In the genomic region with DNA sequence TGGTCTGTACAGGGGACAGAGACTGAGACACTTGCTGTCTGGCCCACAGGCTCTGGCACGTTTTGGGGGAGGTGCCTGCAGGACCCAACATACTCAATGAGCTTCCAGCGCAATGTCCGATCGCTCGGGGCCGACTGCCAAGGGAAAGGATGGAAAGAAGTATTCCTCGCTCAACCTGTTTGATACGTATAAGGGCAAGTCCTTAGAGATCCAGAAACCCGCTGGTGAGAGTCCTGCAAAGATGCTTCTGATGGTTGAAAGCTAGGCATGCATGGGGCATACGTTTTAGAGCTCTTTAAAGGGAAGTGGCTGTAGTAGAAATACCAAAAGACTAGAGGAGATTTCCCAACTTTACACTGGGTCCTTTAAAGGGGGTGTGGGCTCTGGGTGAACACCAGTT, we compare ENCODE assay signal across 1 cellular context.
TF ChIP-seq lines count a peak whose summit lies in the region.

No MANE protein-coding gene starts in this region.

TF ChIP-seq in GM12878, 131 proteins besides CTCF, POLR2A, EP300 and RAD21:
- TF ChIP-seq RB1 (IDR thresholded peaks at IDR 0.05; ENCODE audit: borderline replicate concordance) (no peak), SUZ12 (IDR thresholded peaks at IDR 0.05; ENCODE audit: unreplicated experiment) (no peak), SRF (IDR thresholded peaks at IDR 0.05; ENCODE audit: low read depth in 2 of 2, low read length in 2 of 2) (no peak), CBFB (IDR thresholded peaks at IDR 0.05; ENCODE audit: low read depth) (no peak), SMAD5 (IDR thresholded peaks at IDR 0.05; ENCODE audit: low read depth) (peak; percentile 52; the same call in 1 of the 2 replicates), RAD51 (IDR thresholded peaks at IDR 0.05) (no peak), TCF3 (IDR thresholded peaks at IDR 0.05; ENCODE audit: borderline replicate concordance, insufficient read depth, low read depth, low read length) (no peak), IKZF1 (conservative IDR thresholded peaks at IDR 0.05) (no peak), ZZZ3 (IDR thresholded peaks at IDR 0.05; ENCODE audit: control insufficient read depth, insufficient read length, low read depth) (no peak), CHD4 (IDR thresholded peaks at IDR 0.05) (no peak), BHLHE40 (IDR thresholded peaks at IDR 0.05; ENCODE audit: borderline replicate concordance in 1 of 2, low read depth in 2 of 2, low read length in 1 of 2) (peak; percentile 19 to 57; a peak in 2 of 4 replicates), STAT3 (IDR thresholded peaks at IDR 0.05; ENCODE audit: low read depth, low read length) (no peak), POLR2AphosphoS5 (IDR thresholded peaks at IDR 0.05; ENCODE audit: low read length) (0 out of 2 replicates have a peak, but pooled peaks have one; percentile 24), JUNB (IDR thresholded peaks at IDR 0.05) (no peak), ETV6 (conservative IDR thresholded peaks at IDR 0.05 in 1 of 2, IDR thresholded peaks at IDR 0.05 in 1 of 2; ENCODE audit: borderline replicate concordance in 1 of 2, low read depth in 1 of 2) (no peak), MYB (IDR thresholded peaks at IDR 0.05; ENCODE audit: borderline replicate concordance, low read depth, low read length) (no peak)
- TF ChIP-seq, protein P1, sequence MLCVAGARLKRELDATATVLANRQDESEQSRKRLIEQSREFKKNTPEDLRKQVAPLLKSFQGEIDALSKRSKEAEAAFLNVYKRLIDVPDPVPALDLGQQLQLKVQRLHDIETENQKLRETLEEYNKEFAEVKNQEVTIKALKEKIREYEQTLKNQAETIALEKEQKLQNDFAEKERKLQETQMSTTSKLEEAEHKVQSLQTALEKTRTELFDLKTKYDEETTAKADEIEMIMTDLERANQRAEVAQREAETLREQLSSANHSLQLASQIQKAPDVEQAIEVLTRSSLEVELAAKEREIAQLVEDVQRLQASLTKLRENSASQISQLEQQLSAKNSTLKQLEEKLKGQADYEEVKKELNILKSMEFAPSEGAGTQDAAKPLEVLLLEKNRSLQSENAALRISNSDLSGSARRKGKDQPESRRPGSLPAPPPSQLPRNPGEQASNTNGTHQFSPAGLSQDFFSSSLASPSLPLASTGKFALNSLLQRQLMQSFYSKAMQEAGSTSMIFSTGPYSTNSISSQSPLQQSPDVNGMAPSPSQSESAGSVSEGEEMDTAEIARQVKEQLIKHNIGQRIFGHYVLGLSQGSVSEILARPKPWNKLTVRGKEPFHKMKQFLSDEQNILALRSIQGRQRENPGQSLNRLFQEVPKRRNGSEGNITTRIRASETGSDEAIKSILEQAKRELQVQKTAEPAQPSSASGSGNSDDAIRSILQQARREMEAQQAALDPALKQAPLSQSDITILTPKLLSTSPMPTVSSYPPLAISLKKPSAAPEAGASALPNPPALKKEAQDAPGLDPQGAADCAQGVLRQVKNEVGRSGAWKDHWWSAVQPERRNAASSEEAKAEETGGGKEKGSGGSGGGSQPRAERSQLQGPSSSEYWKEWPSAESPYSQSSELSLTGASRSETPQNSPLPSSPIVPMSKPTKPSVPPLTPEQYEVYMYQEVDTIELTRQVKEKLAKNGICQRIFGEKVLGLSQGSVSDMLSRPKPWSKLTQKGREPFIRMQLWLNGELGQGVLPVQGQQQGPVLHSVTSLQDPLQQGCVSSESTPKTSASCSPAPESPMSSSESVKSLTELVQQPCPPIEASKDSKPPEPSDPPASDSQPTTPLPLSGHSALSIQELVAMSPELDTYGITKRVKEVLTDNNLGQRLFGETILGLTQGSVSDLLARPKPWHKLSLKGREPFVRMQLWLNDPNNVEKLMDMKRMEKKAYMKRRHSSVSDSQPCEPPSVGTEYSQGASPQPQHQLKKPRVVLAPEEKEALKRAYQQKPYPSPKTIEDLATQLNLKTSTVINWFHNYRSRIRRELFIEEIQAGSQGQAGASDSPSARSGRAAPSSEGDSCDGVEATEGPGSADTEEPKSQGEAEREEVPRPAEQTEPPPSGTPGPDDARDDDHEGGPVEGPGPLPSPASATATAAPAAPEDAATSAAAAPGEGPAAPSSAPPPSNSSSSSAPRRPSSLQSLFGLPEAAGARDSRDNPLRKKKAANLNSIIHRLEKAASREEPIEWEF (IDR thresholded peaks at IDR 0.05; ENCODE audit: insufficient replicate concordance, low read depth, low read length), result no peak
- TF ChIP-seq, protein P2, sequence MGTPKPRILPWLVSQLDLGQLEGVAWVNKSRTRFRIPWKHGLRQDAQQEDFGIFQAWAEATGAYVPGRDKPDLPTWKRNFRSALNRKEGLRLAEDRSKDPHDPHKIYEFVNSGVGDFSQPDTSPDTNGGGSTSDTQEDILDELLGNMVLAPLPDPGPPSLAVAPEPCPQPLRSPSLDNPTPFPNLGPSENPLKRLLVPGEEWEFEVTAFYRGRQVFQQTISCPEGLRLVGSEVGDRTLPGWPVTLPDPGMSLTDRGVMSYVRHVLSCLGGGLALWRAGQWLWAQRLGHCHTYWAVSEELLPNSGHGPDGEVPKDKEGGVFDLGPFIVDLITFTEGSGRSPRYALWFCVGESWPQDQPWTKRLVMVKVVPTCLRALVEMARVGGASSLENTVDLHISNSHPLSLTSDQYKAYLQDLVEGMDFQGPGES (IDR thresholded peaks at IDR 0.05), result no peak
- TF ChIP-seq, protein P3, sequence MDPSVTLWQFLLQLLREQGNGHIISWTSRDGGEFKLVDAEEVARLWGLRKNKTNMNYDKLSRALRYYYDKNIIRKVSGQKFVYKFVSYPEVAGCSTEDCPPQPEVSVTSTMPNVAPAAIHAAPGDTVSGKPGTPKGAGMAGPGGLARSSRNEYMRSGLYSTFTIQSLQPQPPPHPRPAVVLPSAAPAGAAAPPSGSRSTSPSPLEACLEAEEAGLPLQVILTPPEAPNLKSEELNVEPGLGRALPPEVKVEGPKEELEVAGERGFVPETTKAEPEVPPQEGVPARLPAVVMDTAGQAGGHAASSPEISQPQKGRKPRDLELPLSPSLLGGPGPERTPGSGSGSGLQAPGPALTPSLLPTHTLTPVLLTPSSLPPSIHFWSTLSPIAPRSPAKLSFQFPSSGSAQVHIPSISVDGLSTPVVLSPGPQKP (IDR thresholded peaks at IDR 0.05; ENCODE audit: low read depth, low read length), result no peak
- TF ChIP-seq, protein P4, sequence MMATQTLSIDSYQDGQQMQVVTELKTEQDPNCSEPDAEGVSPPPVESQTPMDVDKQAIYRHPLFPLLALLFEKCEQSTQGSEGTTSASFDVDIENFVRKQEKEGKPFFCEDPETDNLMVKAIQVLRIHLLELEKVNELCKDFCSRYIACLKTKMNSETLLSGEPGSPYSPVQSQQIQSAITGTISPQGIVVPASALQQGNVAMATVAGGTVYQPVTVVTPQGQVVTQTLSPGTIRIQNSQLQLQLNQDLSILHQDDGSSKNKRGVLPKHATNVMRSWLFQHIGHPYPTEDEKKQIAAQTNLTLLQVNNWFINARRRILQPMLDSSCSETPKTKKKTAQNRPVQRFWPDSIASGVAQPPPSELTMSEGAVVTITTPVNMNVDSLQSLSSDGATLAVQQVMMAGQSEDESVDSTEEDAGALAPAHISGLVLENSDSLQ (IDR thresholded peaks at IDR 0.05), result no peak
- TF ChIP-seq, protein P5, sequence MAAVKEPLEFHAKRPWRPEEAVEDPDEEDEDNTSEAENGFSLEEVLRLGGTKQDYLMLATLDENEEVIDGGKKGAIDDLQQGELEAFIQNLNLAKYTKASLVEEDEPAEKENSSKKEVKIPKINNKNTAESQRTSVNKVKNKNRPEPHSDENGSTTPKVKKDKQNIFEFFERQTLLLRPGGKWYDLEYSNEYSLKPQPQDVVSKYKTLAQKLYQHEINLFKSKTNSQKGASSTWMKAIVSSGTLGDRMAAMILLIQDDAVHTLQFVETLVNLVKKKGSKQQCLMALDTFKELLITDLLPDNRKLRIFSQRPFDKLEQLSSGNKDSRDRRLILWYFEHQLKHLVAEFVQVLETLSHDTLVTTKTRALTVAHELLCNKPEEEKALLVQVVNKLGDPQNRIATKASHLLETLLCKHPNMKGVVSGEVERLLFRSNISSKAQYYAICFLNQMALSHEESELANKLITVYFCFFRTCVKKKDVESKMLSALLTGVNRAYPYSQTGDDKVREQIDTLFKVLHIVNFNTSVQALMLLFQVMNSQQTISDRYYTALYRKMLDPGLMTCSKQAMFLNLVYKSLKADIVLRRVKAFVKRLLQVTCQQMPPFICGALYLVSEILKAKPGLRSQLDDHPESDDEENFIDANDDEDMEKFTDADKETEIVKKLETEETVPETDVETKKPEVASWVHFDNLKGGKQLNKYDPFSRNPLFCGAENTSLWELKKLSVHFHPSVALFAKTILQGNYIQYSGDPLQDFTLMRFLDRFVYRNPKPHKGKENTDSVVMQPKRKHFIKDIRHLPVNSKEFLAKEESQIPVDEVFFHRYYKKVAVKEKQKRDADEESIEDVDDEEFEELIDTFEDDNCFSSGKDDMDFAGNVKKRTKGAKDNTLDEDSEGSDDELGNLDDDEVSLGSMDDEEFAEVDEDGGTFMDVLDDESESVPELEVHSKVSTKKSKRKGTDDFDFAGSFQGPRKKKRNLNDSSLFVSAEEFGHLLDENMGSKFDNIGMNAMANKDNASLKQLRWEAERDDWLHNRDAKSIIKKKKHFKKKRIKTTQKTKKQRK (IDR thresholded peaks at IDR 0.05; ENCODE audit: low read depth, low read length), result no peak
